23 cellular contexts compared by ENCODE assay signal in the genomic region with DNA sequence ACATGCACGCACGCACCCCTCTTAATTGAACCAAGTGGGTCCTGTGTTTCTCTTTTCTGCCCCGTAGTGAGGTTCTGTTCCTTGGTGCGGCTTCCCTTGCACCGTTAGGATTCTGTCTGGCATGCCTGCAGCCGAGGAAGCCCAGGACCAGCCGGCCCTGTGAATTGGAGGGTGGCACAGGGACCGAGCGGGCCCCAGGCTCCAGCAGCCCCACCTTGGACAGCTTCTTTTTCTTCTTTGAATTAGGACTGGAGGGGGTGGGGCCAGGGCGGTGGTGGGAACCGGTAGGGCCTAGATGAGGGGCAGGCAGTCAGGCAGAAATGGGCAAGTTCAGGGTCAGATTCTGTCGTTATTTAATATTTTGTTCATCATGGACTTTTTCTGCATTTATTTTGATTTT.
"Had no signal": no experiment of that assay in that cellular context is flagged by ENCODE, and none has a peak within 500 bp of the region (broad histone marks: within the 10 kb centered on the region; RNA-seq: fewer than 3 reads in every experiment).

No MANE protein-coding gene starts in this region.

- H3K4me1 Mint-ChIP-seq: nephron progenitor cell; stimulated activated effector memory CD8-positive, alpha-beta T cell treated with anti-CD3 and anti-CD28 coated beads, Interleukin-12 subunit alpha, Interleukin-12 subunit beta, amount 100 ng/mL, for 72 hours had no signal

- DNase-seq: dorsolateral prefrontal cortex; effector CD4-positive, alpha-beta T cell; foreskin fibroblast; gastrocnemius medialis; left cardiac atrium; nephron progenitor cell; psoas muscle; right cardiac atrium; sigmoid colon; stimulated activated CD4-positive, alpha-beta T cell treated with anti-CD3 and anti-CD28 coated beads, Interleukin-2, amount 100 ng/mL, for 24 hours; stimulated activated CD4-positive, alpha-beta T cell treated with anti-CD3 and anti-CD28 coated beads, Interleukin-4, amount 100 ng/mL, for 24 hours; stimulated activated naive CD4-positive, alpha-beta T cell treated with Interleukin-2 at 50 U/mL for 16 hours; stomach; thyroid gland; trophoblast cell had no signal

- ATAC-seq: esophagus mucosa; gastrocnemius medialis; left cardiac atrium; left lung; naive thymus-derived CD8-positive, alpha-beta T cell; psoas muscle; right cardiac atrium; stimulated activated effector memory CD8-positive, alpha-beta T cell treated with anti-CD3 and anti-CD28 coated beads, Interleukin-12 subunit alpha, Interleukin-12 subunit beta, amount 100 ng/mL, for 72 hours had no signal

- H3K36me3 Mint-ChIP-seq: naive thymus-derived CD8-positive, alpha-beta T cell; stimulated activated effector memory CD8-positive, alpha-beta T cell treated with anti-CD3 and anti-CD28 coated beads, Interleukin-12 subunit alpha, Interleukin-12 subunit beta, amount 100 ng/mL, for 72 hours had no signal

- H3K4me3 ChIP-seq: dorsolateral prefrontal cortex, gastrocnemius medialis, left lung, psoas muscle, sigmoid colon, stomach, thyroid gland, vagina had no signal

- H3K36me3 ChIP-seq: gastrocnemius medialis, left lung, neutrophil, sigmoid colon, stomach, thyroid gland, vagina had no signal

- H3K27ac ChIP-seq: epithelial cell of prostate, gastrocnemius medialis, left lung, neutrophil, psoas muscle, sigmoid colon, stomach, thyroid gland, vagina had no signal

- H3K9me3 ChIP-seq: gastrocnemius medialis, left lung, neutrophil, psoas muscle, sigmoid colon, stomach, thyroid gland, vagina had no signal

- FAIRE-seq: colon had no signal

- H3K4me1 ChIP-seq: gastrocnemius medialis, left lung, psoas muscle, sigmoid colon, stomach, thyroid gland, vagina had no signal

- H3K9me3 Mint-ChIP-seq: nephron progenitor cell; stimulated activated effector memory CD8-positive, alpha-beta T cell treated with anti-CD3 and anti-CD28 coated beads, Interleukin-12 subunit alpha, Interleukin-12 subunit beta, amount 100 ng/mL, for 72 hours had no signal

- H3K27ac Mint-ChIP-seq: naive thymus-derived CD8-positive, alpha-beta T cell; nephron progenitor cell; stimulated activated effector memory CD8-positive, alpha-beta T cell treated with anti-CD3 and anti-CD28 coated beads, Interleukin-12 subunit alpha, Interleukin-12 subunit beta, amount 100 ng/mL, for 72 hours had no signal

- H3K4me3 Mint-ChIP-seq: naive thymus-derived CD8-positive, alpha-beta T cell; nephron progenitor cell; stimulated activated effector memory CD8-positive, alpha-beta T cell treated with anti-CD3 and anti-CD28 coated beads, Interleukin-12 subunit alpha, Interleukin-12 subunit beta, amount 100 ng/mL, for 72 hours had no signal

- H3K27me3 ChIP-seq: dorsolateral prefrontal cortex, gastrocnemius medialis, neutrophil, thyroid gland, vagina had no signal
